Comparison of ENCODE assay signal across 25 cellular contexts in the genomic region with DNA sequence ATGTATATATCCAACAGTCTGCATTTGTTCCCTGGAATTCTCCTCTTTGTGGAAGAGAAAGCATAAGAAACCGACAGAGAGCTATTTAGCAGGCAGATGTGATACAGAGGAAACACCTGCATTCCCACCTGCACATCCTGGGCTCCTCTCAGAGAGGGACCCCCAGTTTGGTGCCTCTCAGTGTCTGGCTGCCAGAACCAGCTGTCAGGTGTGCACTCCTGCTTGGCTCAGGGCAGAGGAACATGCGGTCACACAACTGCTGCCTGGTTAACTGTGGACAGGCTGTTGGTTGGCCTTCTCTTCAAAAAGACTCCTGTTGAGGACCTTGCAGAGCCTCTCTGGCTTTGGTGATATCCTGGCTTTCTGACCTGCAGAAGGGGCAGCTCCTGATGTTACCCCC. TPM values are rescaled to one million over a fixed set of nuclear protein-coding genes. Genes with fewer than 3 reads are reported as not detected.
"Had no signal": no experiment of that assay in that cellular context is flagged by ENCODE, and none has a peak within 500 bp of the region (broad histone marks: within the 10 kb centered on the region; RNA-seq: fewer than 3 reads in every experiment).

No MANE protein-coding gene starts in this region.

- H3K36me3 ChIP-seq: left ventricle myocardium inferior, ovary, right atrium auricular region, right lobe of liver, stomach, thyroid gland, transverse colon, upper lobe of left lung, vagina had no signal

- H3K9me3 Mint-ChIP-seq: memory B cell; naive thymus-derived CD4-positive, alpha-beta T cell; natural killer cell treated with Interleukin-12 subunit alpha and Interleukin-12 subunit beta and Interleukin-15 and Interleukin-18, amount 100 ng/mL, for 72 hours; stimulated activated memory B cell treated with anti-CD40 and anti-IgM and Interleukin-4, amounts not matched to agents 10 μg/mL and 1 μg/mL and 100 μg/mL, for 72 hours had no signal

- H3K4me1 Mint-ChIP-seq: memory B cell; stimulated activated memory B cell treated with anti-CD40 and anti-IgM and Interleukin-4, amounts not matched to agents 10 μg/mL and 1 μg/mL and 100 μg/mL, for 72 hours had no signal

- DNase-seq: islet precursor cell; left ventricle myocardium inferior; midbrain; mucosa of descending colon; naive thymus-derived CD4-positive, alpha-beta T cell; ovary; right lobe of liver; stimulated activated CD4-positive, alpha-beta T cell treated with anti-CD3 and anti-CD28 coated beads, Interleukin-1b, Interleukin-23, amount 100 ng/mL, for 48 hours; stimulated activated CD4-positive, alpha-beta T cell treated with anti-CD3 and anti-CD28 coated beads, Interleukin-2, amount 100 ng/mL, for 48 hours; stimulated activated CD4-positive, alpha-beta T cell treated with anti-CD3 and anti-CD28 coated beads, Interleukin-4, amount 100 ng/mL, for 4 hours; stimulated activated CD8-positive, alpha-beta memory T cell treated with anti-CD3 and anti-CD28 coated beads, Interleukin-4, amount 100 ng/mL, for 48 hours; stimulated activated naive CD8-positive, alpha-beta T cell treated with anti-CD3 and anti-CD28 coated beads, Interleukin-15, Interleukin-2, amounts not matched to agents 100 U/mL and 50 U/mL, for 24 hours; stomach; testis; thyroid gland; transverse colon; upper lobe of left lung had no signal

- H3K9me3 ChIP-seq: left ventricle myocardium inferior, mucosa of descending colon, ovary, right atrium auricular region, right lobe of liver, stomach, testis, thyroid gland, transverse colon, upper lobe of left lung, vagina had no signal

- ATAC-seq: mucosa of descending colon; naive thymus-derived CD4-positive, alpha-beta T cell; right lobe of liver; stimulated activated naive CD8-positive, alpha-beta T cell treated with anti-CD3 and anti-CD28 coated beads, Interleukin-15, Interleukin-2, amounts not matched to agents 100 U/mL and 50 U/mL, for 24 hours had no signal

- H3K4me3 ChIP-seq: left ventricle myocardium inferior, lung, mucosa of descending colon, ovary, right atrium auricular region, right lobe of liver, smooth muscle cell, stomach, testis, thyroid gland, transverse colon, upper lobe of left lung, vagina had no signal

- H3K36me3 Mint-ChIP-seq: memory B cell; naive thymus-derived CD4-positive, alpha-beta T cell; natural killer cell treated with Interleukin-12 subunit alpha and Interleukin-12 subunit beta and Interleukin-15 and Interleukin-18, amount 100 ng/mL, for 72 hours; stimulated activated memory B cell treated with anti-CD40 and anti-IgM and Interleukin-4, amounts not matched to agents 10 μg/mL and 1 μg/mL and 100 μg/mL, for 72 hours had no signal

- H3K4me3 Mint-ChIP-seq: memory B cell; naive thymus-derived CD4-positive, alpha-beta T cell; natural killer cell treated with Interleukin-12 subunit alpha and Interleukin-12 subunit beta and Interleukin-15 and Interleukin-18, amount 100 ng/mL, for 72 hours; stimulated activated memory B cell treated with anti-CD40 and anti-IgM and Interleukin-4, amounts not matched to agents 10 μg/mL and 1 μg/mL and 100 μg/mL, for 72 hours had no signal

- H3K27me3 ChIP-seq: ovary, right atrium auricular region, right lobe of liver, stomach, testis, thyroid gland, transverse colon, upper lobe of left lung, vagina had no signal

- H3K27ac Mint-ChIP-seq: memory B cell; naive thymus-derived CD4-positive, alpha-beta T cell; natural killer cell treated with Interleukin-12 subunit alpha and Interleukin-12 subunit beta and Interleukin-15 and Interleukin-18, amount 100 ng/mL, for 72 hours; progenitor cell of endocrine pancreas; stimulated activated memory B cell treated with anti-CD40 and anti-IgM and Interleukin-4, amounts not matched to agents 10 μg/mL and 1 μg/mL and 100 μg/mL, for 72 hours had no signal

- H3K4me2 ChIP-seq: smooth muscle cell had no signal

- H3K27ac ChIP-seq: left ventricle myocardium inferior, ovary, right atrium auricular region, right lobe of liver, stomach, testis, thyroid gland, transverse colon, vagina had no signal

- H3K4me1 ChIP-seq: left ventricle myocardium inferior, right atrium auricular region, right lobe of liver, testis had no signal

RNA-seq across cellular contexts. Expression of a gene that starts 54.6 kb away (rescaled TPM):
- polyA plus RNA-seq: naive thymus-derived CD4-positive, alpha-beta T cell; ovary had no signal
